In genomic region chr17:32275060-32276042, GRCh38 we compare ENCODE assay signal across 9 cellular contexts. TPM values are rescaled to one million over a fixed set of nuclear protein-coding genes. Genes with fewer than 3 reads are reported as not detected.
DNase-seq lines count a peak whose midpoint lies in the region; ATAC-seq, FAIRE-seq and TF ChIP-seq lines count a peak whose summit lies in the region.
"Had no signal": no experiment of that assay in that cellular context is flagged by ENCODE, and none has a peak within 500 bp of the region (broad histone marks: within the 10 kb centered on the region; RNA-seq: fewer than 3 reads in every experiment).

No MANE protein-coding gene starts in this region.

- peak in 1 of 4 donors; percentile 68 for ATAC-seq in heart left ventricle
- ATAC-seq in HG03565 (IDR thresholded peaks at IDR 0.05; ENCODE audit: unreplicated experiment), result no peak

- H3K4me3 ChIP-seq in heart left ventricle, result no peak overlapping the region
- no peak overlapping the region for H3K4me3 ChIP-seq in uterus
- no peak overlapping the region for H3K4me3 ChIP-seq in small intestine (ENCODE audit: low read depth in 1 of 2, low read length in 2 of 2)

- intact Hi-C loops in heart left ventricle (cut with DNase I), result no loop called here
- intact Hi-C loops in cardiac septum (cut with DNase I), result no loop called here
- intact Hi-C loops in uterus (cut with DNase I; ENCODE audit: low total_unique reads), result no loop called here

- no peaks in the 10 kb centered on the region for H3K36me3 ChIP-seq in heart left ventricle
- H3K36me3 ChIP-seq in uterus, result no peaks in the 10 kb centered on the region
- H3K36me3 ChIP-seq in small intestine (ENCODE audit: control insufficient read depth in 2 of 2, insufficient read depth in 2 of 2, low read length in 2 of 2), result no peaks in the 10 kb centered on the region

- DNase-seq in heart left ventricle (peak in 4 of 5 donors; percentile 31 to 77 (median 70)), cardiac septum (ENCODE audit: low spot score) (no peak), RPMI7951 (ENCODE audit: low read depth) (peak; percentile 95), foreskin melanocyte (peak; percentile 25), uterus (peak; percentile 53 to 55), small intestine (no peak)
- no peak for DNase-seq in effector CD8-positive, alpha-beta T cell (lab: John Stamatoyannopoulos, UW)
- DNase-seq: NCI-H1105 had no signal

- TF ChIP-seq CTCF in heart left ventricle (IDR thresholded peaks at IDR 0.05) (no peak), uterus (IDR thresholded peaks at IDR 0.05) (no peak)

- H3K4me1 ChIP-seq in heart left ventricle, result peaks cover 0 to 11% (median 0%) of the 10 kb centered on the region in 12 donors
- no peaks in the 10 kb centered on the region for H3K4me1 ChIP-seq in uterus
- no peaks in the 10 kb centered on the region for H3K4me1 ChIP-seq in small intestine (ENCODE audit: control insufficient read depth in 2 of 2, insufficient read depth in 1 of 2, low read depth in 1 of 2, low read length in 1 of 2)

- peaks cover 0 to 17% (median 0%) of the 10 kb centered on the region in 9 donors for H3K27me3 ChIP-seq in heart left ventricle
- H3K27me3 ChIP-seq in uterus, result no peaks in the 10 kb centered on the region
- peaks cover 0 to 2% of the 10 kb centered on the region in 2 donors for H3K27me3 ChIP-seq in small intestine (ENCODE audit: control insufficient read depth in 2 of 2, insufficient read depth in 2 of 2, low read length in 2 of 2)

- TF ChIP-seq POLR2A in heart left ventricle (IDR thresholded peaks at IDR 0.05) (no peak), uterus (IDR thresholded peaks at IDR 0.05) (no peak)

- FAIRE-seq in small intestine (lab: Jason Lieb, UNC), result no peak

- WGBS in heart left ventricle, 4 donors, result 40 to 51% (median 48%) methylated on average over 14 to 19 of the region's 19 CpGs
- WGBS in small intestine, 3 donors, result 54 to 65% (median 62%) methylated on average over 19 of the region's 19 CpGs

- H3K9me3 ChIP-seq in heart left ventricle (no peaks in the 10 kb centered on the region), uterus (no peaks in the 10 kb centered on the region), small intestine (ENCODE audit: control insufficient read depth, low read depth) (no peaks in the 10 kb centered on the region)

- H3K27ac ChIP-seq in heart left ventricle (no peak overlapping the region), uterus (peak overlapping the region in 1 of 2 donors; percentile 43), small intestine (ENCODE audit: low read depth in 1 of 2, low read length in 1 of 2) (no peak overlapping the region)

RNA-seq across cellular contexts. Expression of gene RHBDL3, which starts 9.7 kb away (rescaled TPM):
- total RNA-seq in heart left ventricle, result 1 to 10 TPM in 3 of 9 donors, under 1 TPM in 6; 0.05 to 3.8 (median 0.36) TPM
- polyA plus RNA-seq in heart left ventricle, result 1 to 10 TPM in 1 of 2 donors, under 1 TPM in 1; 0.25 to 4.8 TPM
- total RNA-seq in cardiac septum, result 1.0 TPM
- total RNA-seq in RPMI7951 (2014; rRNA removed; shearing (Covaris generic)), result 0.24 and 0.29 TPM in 2 replicates
- total RNA-seq in uterus, result 1 to 10 TPM in 2 of 4 donors, under 1 TPM in 1, not detected in 1; 0.29 to 3.8 (median 2.4) TPM
- polyA plus RNA-seq in small intestine, result under 1 TPM in 1 of 3 donors, not detected in 2; 0.40 TPM

Comparison
In these comparisons a context has a peak if more than half of its experiments do, and no peak if none do; other contexts are left out.
1. DNase-seq: peak in heart left ventricle (4 of 5), RPMI7951 (single experiment), foreskin melanocyte (single experiment) and uterus (2 of 2); none in cardiac septum (single experiment), effector CD8-positive, alpha-beta T cell (single experiment) and small intestine (single experiment).